Comparison of ENCODE assay signal across 1 cellular context in the genomic region with DNA sequence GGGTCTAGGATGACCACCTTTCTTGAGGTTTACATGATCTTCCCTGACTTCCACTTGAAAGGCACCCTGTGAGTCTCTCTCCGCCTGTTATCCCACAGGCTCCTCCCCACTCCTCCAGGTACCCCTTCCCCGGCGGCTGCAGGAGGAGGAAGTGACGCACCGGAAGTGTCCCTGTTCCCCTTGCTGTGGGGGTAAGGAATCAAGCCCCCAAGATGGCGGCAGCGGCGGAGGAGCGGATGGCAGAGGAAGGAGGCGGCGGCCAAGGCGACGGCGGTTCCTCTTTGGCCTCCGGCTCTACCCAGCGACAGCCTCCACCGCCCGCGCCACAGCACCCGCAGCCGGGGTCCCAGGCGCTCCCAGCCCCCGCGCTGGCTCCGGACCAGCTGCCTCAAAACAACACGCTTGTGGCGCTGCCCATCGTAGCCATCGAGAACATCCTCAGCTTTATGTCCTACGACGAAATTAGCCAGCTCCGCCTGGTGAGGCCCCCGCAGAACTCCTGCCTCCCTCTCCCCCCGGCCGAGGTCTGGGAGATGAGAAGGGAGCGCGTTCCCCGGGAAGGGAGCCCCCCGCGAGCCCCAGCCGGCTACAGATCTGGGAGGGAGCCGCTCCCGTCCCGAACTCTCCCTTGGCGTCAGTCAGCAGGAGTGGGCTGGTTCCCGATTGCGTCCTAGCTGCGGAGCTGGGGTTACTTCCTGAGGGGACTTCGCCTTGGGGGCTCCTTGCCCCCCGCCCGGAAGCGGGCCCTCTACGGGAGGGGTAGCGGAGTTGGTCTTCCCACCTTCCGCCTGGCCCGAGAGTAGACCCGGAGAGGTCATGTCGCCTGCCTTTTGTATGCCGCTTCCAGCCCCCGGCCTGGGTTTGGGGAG.
A peak's percentile ranks its signal among the peaks of the same experiment; 100 is the strongest.
TF ChIP-seq lines count a peak whose summit lies in the region.

A gene with protein sequence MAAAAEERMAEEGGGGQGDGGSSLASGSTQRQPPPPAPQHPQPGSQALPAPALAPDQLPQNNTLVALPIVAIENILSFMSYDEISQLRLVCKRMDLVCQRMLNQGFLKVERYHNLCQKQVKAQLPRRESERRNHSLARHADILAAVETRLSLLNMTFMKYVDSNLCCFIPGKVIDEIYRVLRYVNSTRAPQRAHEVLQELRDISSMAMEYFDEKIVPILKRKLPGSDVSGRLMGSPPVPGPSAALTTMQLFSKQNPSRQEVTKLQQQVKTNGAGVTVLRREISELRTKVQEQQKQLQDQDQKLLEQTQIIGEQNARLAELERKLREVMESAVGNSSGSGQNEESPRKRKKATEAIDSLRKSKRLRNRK (plus strand): TSS at position 194 of the 869 bp plus-strand sequence. CDS start 19 bp downstream, at position 213.

TF ChIP-seq in HepG2, 621 proteins besides CTCF, POLR2A, EP300 and RAD21 (continued from another document and continues in another):
- TF ChIP-seq, protein P1, sequence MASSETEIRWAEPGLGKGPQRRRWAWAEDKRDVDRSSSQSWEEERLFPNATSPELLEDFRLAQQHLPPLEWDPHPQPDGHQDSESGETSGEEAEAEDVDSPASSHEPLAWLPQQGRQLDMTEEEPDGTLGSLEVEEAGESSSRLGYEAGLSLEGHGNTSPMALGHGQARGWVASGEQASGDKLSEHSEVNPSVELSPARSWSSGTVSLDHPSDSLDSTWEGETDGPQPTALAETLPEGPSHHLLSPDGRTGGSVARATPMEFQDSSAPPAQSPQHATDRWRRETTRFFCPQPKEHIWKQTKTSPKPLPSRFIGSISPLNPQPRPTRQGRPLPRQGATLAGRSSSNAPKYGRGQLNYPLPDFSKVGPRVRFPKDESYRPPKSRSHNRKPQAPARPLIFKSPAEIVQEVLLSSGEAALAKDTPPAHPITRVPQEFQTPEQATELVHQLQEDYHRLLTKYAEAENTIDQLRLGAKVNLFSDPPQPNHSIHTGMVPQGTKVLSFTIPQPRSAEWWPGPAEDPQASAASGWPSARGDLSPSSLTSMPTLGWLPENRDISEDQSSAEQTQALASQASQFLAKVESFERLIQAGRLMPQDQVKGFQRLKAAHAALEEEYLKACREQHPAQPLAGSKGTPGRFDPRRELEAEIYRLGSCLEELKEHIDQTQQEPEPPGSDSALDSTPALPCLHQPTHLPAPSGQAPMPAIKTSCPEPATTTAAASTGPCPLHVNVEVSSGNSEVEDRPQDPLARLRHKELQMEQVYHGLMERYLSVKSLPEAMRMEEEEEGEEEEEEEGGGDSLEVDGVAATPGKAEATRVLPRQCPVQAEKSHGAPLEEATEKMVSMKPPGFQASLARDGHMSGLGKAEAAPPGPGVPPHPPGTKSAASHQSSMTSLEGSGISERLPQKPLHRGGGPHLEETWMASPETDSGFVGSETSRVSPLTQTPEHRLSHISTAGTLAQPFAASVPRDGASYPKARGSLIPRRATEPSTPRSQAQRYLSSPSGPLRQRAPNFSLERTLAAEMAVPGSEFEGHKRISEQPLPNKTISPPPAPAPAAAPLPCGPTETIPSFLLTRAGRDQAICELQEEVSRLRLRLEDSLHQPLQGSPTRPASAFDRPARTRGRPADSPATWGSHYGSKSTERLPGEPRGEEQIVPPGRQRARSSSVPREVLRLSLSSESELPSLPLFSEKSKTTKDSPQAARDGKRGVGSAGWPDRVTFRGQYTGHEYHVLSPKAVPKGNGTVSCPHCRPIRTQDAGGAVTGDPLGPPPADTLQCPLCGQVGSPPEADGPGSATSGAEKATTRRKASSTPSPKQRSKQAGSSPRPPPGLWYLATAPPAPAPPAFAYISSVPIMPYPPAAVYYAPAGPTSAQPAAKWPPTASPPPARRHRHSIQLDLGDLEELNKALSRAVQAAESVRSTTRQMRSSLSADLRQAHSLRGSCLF (CRISPR knock-in tag; IDR thresholded peaks at IDR 0.05; ENCODE audit: borderline replicate concordance): no peak
- TF ChIP-seq NFYB (CRISPR knock-in tag; IDR thresholded peaks at IDR 0.05) (no peak), ZNF337 (CRISPR knock-in tag; IDR thresholded peaks at IDR 0.05; ENCODE audit: borderline replicate concordance, low read depth) (no peak), HNRNPH1 (optimal IDR thresholded peaks at IDR 0.05; ENCODE audit: low read depth, low read length) (no peak), ETV6 (CRISPR knock-in tag; conservative IDR thresholded peaks at IDR 0.05) (peak; percentile 39; the same call in 1 of the 2 replicates), ZNF607 (CRISPR knock-in tag; IDR thresholded peaks at IDR 0.05; ENCODE audit: borderline replicate concordance) (no peak), PAX8 (CRISPR knock-in tag; IDR thresholded peaks at IDR 0.05; ENCODE audit: borderline replicate concordance) (0 out of 2 replicates have a peak, but pooled peaks have one; percentile 57), TEAD2 (CRISPR knock-in tag; IDR thresholded peaks at IDR 0.05) (no peak), FOXK2 (IDR thresholded peaks at IDR 0.05) (no peak), ZNF431 (CRISPR knock-in tag; IDR thresholded peaks at IDR 0.05; ENCODE audit: borderline replicate concordance, low read depth) (no peak), ZNF256 (CRISPR knock-in tag; conservative IDR thresholded peaks at IDR 0.05) (no peak), ZNF839 (CRISPR knock-in tag; IDR thresholded peaks at IDR 0.05; ENCODE audit: borderline replicate concordance) (peak; percentile 31; the same call in 1 of the 2 replicates), ZBTB38 (CRISPR knock-in tag; IDR thresholded peaks at IDR 0.05) (peak; percentile 39; the same call in 1 of the 2 replicates), FLYWCH1 (CRISPR knock-in tag; IDR thresholded peaks at IDR 0.05) (no peak), RFX5 (IDR thresholded peaks at IDR 0.05; ENCODE audit: low read depth, low read length) (no peak), RFXAP (CRISPR knock-in tag; IDR thresholded peaks at IDR 0.05; ENCODE audit: borderline replicate concordance) (0 out of 2 replicates have a peak, but pooled peaks have one; percentile 35), MED13 (CRISPR knock-in tag; IDR thresholded peaks at IDR 0.05) (peak; percentile 47; the same call in 1 of the 2 replicates), ZNF570 (CRISPR knock-in tag; IDR thresholded peaks at IDR 0.05; ENCODE audit: borderline replicate concordance) (no peak), JUNB (CRISPR knock-in tag; IDR thresholded peaks at IDR 0.05; ENCODE audit: borderline replicate concordance) (no peak), MED1 (CRISPR knock-in tag; IDR thresholded peaks at IDR 0.05) (0 out of 2 replicates have a peak, but pooled peaks have one; percentile 36), TBX2 (CRISPR knock-in tag; IDR thresholded peaks at IDR 0.05; ENCODE audit: borderline replicate concordance) (peak; percentile 63; the same call in 1 of the 2 replicates), NKX3-1 (CRISPR knock-in tag; IDR thresholded peaks at IDR 0.05) (0 out of 2 replicates have a peak, but pooled peaks have one; percentile 41), ZNF567 (CRISPR knock-in tag; IDR thresholded peaks at IDR 0.05; ENCODE audit: borderline replicate concordance) (0 out of 2 replicates have a peak, but pooled peaks have one; percentile 23)
- TF ChIP-seq, protein P2, sequence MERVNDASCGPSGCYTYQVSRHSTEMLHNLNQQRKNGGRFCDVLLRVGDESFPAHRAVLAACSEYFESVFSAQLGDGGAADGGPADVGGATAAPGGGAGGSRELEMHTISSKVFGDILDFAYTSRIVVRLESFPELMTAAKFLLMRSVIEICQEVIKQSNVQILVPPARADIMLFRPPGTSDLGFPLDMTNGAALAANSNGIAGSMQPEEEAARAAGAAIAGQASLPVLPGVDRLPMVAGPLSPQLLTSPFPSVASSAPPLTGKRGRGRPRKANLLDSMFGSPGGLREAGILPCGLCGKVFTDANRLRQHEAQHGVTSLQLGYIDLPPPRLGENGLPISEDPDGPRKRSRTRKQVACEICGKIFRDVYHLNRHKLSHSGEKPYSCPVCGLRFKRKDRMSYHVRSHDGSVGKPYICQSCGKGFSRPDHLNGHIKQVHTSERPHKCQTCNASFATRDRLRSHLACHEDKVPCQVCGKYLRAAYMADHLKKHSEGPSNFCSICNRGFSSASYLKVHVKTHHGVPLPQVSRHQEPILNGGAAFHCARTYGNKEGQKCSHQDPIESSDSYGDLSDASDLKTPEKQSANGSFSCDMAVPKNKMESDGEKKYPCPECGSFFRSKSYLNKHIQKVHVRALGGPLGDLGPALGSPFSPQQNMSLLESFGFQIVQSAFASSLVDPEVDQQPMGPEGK (CRISPR knock-in tag; IDR thresholded peaks at IDR 0.05): peak; percentile 100
- TF ChIP-seq, protein P3, sequence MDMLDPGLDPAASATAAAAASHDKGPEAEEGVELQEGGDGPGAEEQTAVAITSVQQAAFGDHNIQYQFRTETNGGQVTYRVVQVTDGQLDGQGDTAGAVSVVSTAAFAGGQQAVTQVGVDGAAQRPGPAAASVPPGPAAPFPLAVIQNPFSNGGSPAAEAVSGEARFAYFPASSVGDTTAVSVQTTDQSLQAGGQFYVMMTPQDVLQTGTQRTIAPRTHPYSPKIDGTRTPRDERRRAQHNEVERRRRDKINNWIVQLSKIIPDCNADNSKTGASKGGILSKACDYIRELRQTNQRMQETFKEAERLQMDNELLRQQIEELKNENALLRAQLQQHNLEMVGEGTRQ (IDR thresholded peaks at IDR 0.05; ENCODE audit: low read depth, low read length): no peak
- TF ChIP-seq, protein P3 (CRISPR knock-in tag; IDR thresholded peaks at IDR 0.05; ENCODE audit: borderline replicate concordance): peak; percentile 5; the same call in 1 of the 2 replicates
- TF ChIP-seq, protein P4, sequence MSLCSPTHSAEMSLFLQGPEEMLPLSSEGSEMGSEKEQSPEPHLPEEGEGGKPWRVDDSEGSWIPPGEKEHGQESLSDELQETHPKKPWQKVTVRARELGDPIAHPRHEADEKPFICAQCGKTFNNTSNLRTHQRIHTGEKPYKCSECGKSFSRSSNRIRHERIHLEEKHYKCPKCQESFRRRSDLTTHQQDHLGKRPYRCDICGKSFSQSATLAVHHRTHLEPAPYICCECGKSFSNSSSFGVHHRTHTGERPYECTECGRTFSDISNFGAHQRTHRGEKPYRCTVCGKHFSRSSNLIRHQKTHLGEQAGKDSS (CRISPR knock-in tag; IDR thresholded peaks at IDR 0.05; ENCODE audit: borderline replicate concordance, low read depth): peak; percentile 33
- TF ChIP-seq, protein P5, sequence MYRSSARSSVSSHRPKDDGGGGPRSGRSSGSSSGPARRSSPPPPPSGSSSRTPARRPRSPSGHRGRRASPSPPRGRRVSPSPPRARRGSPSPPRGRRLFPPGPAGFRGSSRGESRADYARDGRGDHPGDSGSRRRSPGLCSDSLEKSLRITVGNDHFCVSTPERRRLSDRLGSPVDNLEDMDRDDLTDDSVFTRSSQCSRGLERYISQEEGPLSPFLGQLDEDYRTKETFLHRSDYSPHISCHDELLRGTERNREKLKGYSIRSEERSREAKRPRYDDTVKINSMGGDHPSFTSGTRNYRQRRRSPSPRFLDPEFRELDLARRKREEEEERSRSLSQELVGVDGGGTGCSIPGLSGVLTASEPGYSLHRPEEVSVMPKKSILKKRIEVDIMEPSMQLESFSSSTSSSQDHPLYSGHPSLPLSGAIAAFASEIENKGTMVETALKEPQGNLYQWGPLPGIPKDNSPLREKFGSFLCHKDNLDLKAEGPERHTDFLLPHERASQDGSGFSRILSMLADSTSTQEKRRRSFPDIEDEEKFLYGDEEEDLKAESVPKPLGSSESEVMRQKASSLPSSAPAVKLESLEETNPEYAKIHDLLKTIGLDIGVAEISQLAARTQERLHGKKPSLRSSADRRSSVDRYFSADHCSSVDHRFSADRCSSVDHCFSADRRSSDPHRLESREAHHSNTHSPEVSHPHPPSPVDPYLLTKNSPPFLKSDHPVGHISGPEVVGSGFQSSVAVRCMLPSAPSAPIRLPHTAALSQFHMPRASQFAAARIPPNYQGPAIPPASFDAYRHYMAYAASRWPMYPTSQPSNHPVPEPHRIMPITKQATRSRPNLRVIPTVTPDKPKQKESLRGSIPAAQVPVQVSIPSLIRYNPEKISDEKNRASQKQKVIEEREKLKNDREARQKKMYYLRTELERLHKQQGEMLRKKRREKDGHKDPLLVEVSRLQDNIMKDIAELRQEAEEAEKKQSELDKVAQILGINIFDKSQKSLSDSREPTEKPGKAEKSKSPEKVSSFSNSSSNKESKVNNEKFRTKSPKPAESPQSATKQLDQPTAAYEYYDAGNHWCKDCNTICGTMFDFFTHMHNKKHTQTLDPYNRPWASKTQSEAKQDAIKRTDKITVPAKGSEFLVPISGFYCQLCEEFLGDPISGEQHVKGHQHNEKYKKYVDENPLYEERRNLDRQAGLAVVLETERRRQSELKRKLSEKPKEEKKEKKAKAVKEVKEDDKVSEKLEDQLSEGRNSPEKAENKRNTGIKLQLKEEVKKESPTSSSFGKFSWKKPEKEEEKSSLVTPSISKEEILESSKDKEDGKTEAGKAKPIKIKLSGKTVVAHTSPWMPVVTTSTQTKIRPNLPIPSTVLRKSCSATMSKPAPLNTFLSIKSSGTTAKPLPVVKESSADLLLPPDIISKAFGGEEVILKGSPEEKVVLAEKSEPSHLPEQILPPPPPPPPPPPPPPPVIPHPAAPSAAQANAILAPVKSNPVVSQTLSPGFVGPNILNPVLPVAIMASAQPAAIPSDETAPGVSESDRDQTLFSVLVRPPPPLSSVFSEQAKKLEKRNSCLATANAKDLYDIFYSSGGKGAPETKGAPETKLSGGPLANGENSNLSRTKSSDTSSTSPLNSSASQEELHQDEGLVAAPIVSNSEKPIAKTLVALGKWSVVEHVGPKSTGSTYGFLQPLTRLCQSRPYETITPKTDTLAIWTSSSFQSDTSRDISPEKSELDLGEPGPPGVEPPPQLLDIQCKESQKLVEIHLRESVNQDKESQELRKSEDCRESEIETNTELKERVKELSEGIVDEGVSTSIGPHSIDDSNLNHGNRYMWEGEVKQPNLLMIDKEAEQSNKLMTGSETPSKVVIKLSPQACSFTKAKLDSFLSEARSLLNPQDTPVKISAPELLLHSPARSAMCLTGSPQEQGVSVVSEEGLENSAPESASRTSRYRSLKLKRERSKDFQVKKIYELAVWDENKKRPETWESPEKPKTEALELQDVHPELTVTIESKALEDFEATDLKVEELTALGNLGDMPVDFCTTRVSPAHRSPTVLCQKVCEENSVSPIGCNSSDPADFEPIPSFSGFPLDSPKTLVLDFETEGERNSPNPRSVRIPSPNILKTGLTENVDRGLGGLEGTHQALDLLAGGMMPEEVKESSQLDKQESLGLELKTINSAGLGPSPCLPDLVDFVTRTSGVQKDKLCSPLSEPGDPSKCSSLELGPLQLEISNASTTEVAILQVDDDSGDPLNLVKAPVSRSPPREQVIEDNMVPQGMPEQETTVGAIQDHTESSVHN (CRISPR knock-in tag; IDR thresholded peaks at IDR 0.05): no peak
- TF ChIP-seq, protein P6, sequence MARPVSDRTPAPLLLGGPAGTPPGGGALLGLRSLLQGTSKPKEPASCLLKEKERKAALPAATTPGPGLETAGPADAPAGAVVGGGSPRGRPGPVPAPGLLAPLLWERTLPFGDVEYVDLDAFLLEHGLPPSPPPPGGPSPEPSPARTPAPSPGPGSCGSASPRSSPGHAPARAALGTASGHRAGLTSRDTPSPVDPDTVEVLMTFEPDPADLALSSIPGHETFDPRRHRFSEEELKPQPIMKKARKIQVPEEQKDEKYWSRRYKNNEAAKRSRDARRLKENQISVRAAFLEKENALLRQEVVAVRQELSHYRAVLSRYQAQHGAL (CRISPR knock-in tag; IDR thresholded peaks at IDR 0.05; ENCODE audit: not compliant biosample characterization): no peak
